Comparison of ENCODE assay signal across 1 cellular context in the genomic region with DNA sequence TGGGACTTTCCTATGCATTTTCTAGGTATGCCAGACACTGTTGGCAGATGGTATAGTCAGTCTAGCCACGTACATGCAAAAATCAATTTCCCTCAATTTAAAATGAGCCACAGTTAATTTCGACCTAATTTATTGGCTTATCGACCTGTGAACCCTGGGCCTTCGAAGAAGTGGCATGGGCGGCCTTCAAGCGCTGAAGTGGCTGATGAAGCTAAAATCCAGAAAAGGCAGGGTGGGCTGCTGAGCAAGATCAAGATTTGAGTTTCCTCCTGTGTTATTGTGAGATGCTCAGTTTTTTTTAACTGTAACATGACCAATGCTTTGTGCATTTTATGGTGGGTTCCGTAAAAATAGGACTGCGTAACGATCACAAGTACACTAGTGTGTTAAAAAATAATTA.
A peak's percentile ranks its signal among the peaks of the same experiment; 100 is the strongest.
TF ChIP-seq lines count a peak whose summit lies in the region.

No MANE protein-coding gene starts in this region.

TF ChIP-seq in HepG2, 621 proteins besides CTCF, POLR2A, EP300 and RAD21:
- TF ChIP-seq ELF1 (CRISPR knock-in tag; IDR thresholded peaks at IDR 0.05) (no peak), ZBTB38 (CRISPR knock-in tag; IDR thresholded peaks at IDR 0.05) (peak; percentile 56; the same call in 1 of the 2 replicates), TRIM24 (CRISPR knock-in tag; IDR thresholded peaks at IDR 0.05) (no peak), ZBTB42 (CRISPR knock-in tag; IDR thresholded peaks at IDR 0.05) (no peak), CAMTA2 (CRISPR knock-in tag; IDR thresholded peaks at IDR 0.05; ENCODE audit: borderline replicate concordance) (no peak), CCDC6 (CRISPR knock-in tag; IDR thresholded peaks at IDR 0.05) (0 out of 2 replicates have a peak, but pooled peaks have one; percentile 22), NFYC (CRISPR knock-in tag; IDR thresholded peaks at IDR 0.05) (no peak), MEF2D (CRISPR knock-in tag; IDR thresholded peaks at IDR 0.05) (no peak), SMC3 (IDR thresholded peaks at IDR 0.05; ENCODE audit: low read length) (no peak), PRPF4 (IDR thresholded peaks at IDR 0.05; ENCODE audit: low read depth, low read length, poor library complexity, severe bottlenecking) (peak; percentile 64), HOXA7 (CRISPR knock-in tag; IDR thresholded peaks at IDR 0.05) (no peak), ZNF660 (CRISPR knock-in tag; IDR thresholded peaks at IDR 0.05; ENCODE audit: borderline replicate concordance, low read depth) (no peak), TOE1 (CRISPR knock-in tag; IDR thresholded peaks at IDR 0.05) (no peak), ZNF343 (CRISPR knock-in tag; IDR thresholded peaks at IDR 0.05) (no peak), SOX6 (IDR thresholded peaks at IDR 0.05) (no peak), SOX6 (CRISPR knock-in tag; IDR thresholded peaks at IDR 0.05) (no peak)
- TF ChIP-seq, protein P1, sequence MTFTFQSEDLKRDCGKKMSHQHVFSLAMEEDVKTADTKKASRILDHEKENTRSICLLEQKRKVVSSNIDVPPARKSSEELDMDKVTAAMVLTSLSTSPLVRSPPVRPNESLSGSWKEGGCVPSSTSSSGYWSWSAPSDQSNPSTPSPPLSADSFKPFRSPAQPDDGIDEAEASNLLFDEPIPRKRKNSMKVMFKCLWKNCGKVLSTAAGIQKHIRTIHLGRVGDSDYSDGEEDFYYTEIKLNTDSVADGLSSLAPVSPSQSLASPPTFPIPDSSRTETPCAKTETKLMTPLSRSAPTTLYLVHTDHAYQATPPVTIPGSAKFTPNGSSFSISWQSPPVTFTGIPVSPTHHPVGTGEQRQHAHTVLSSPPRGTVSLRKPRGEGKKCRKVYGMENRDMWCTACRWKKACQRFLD (CRISPR knock-in tag; IDR thresholded peaks at IDR 0.05; ENCODE audit: borderline replicate concordance): no peak
